In the genomic region with DNA sequence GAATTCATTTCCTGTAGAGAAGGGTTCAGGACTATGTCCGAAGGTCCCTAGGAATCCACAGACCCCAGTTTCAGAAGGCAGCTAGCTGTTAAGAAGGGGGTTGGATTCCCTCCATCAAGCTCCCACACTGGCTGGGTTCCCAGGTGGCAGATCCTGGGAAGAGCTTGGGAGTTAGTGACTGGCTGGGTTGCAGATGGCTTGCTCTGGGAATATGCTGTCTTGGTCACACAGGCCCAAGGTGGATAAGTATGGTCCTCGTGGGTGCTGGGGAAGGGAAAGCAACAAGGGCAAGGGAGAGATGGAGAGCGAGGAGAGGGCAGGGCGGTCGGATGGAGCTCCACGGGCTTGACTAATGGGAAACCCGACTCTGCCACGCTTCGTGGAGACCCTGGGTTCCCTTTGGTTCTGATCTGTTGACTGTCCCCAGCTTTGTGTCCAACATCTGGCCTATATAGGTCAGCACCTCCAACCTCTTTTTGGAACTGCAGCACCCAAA, we compare ENCODE assay signal across 14 cellular contexts. TPM values are rescaled to one million over a fixed set of nuclear protein-coding genes. Genes with fewer than 3 reads are reported as not detected.
DNase-seq lines count a peak whose midpoint lies in the region; ATAC-seq and TF ChIP-seq lines count a peak whose summit lies in the region.
"Had no signal": no experiment of that assay in that cellular context is flagged by ENCODE, and none has a peak within 500 bp of the region (broad histone marks: within the 10 kb centered on the region; RNA-seq: fewer than 3 reads in every experiment).

No MANE protein-coding gene starts in this region.

- no peaks in the 10 kb centered on the region for H3K9me3 Mint-ChIP-seq in chondrocyte (ENCODE audit: low read depth)
- no peaks in the 10 kb centered on the region for H3K9me3 Mint-ChIP-seq in stimulated activated naive CD8-positive, alpha-beta T cell treated with anti-CD3 and anti-CD28 coated beads, Interleukin-15, amount 100 ng/mL, for 72 hours
- H3K9me3 Mint-ChIP-seq: activated naive CD8-positive, alpha-beta T cell treated with anti-CD3 and anti-CD28 coated beads for 36 hours had no signal

- H4K91ac ChIP-seq in mesenchymal stem cell (ENCODE audit: low read length): no peak overlapping the region

- WGBS in mesenchymal stem cell: 85% methylated on average over 9 of the region's 9 CpGs

- no peak overlapping the region for H2AFZ ChIP-seq in mesenchymal stem cell (ENCODE audit: low read depth, low read length)
- H2AFZ ChIP-seq: parathyroid adenoma had no signal

- no peak overlapping the region for H2BK120ac ChIP-seq in mesenchymal stem cell (ENCODE audit: low read depth, low read length)

- no peaks in the 10 kb centered on the region for H3K27me3 ChIP-seq in mesenchymal stem cell (ENCODE audit: control insufficient read depth in 1 of 2, insufficient read depth in 1 of 2, low read length in 2 of 2)
- no peaks in the 10 kb centered on the region for H3K27me3 ChIP-seq in stomach smooth muscle (ENCODE audit: control insufficient read depth in 1 of 2, insufficient read depth in 2 of 2, low read length in 2 of 2)
- H3K27me3 ChIP-seq: BLaER1, SJSA1 had no signal

- H3K4me2 ChIP-seq in mesenchymal stem cell (ENCODE audit: low read length, poor library complexity, severe bottlenecking): no peak overlapping the region
- H3K4me2 ChIP-seq: BLaER1 had no signal

- H2AK5ac ChIP-seq in mesenchymal stem cell (ENCODE audit: low read length, severe bottlenecking): no peak overlapping the region

- no peak overlapping the region for H3K4me3 ChIP-seq in mesenchymal stem cell (ENCODE audit: insufficient read depth in 1 of 2, low read depth in 1 of 2, low read length in 2 of 2)
- H3K4me3 ChIP-seq in stomach smooth muscle (ENCODE audit: low read length in 2 of 2): no peak overlapping the region
- H3K4me3 ChIP-seq: BLaER1, SJSA1 had no signal

- H4K8ac ChIP-seq in mesenchymal stem cell (ENCODE audit: low read length): no peak overlapping the region

- peak overlapping the region; percentile 81 for H3K27ac Mint-ChIP-seq in chondrocyte (ENCODE audit: unreplicated experiment)
- no peak overlapping the region for H3K27ac Mint-ChIP-seq in stimulated activated naive CD8-positive, alpha-beta T cell treated with anti-CD3 and anti-CD28 coated beads, Interleukin-15, amount 100 ng/mL, for 72 hours
- H3K27ac Mint-ChIP-seq: activated naive CD8-positive, alpha-beta T cell treated with anti-CD3 and anti-CD28 coated beads for 36 hours had no signal

- H3K9ac ChIP-seq in mesenchymal stem cell (ENCODE audit: low read length) (peak overlapping the region; percentile 19), stomach smooth muscle (ENCODE audit: low read length in 2 of 2) (peak overlapping the region in 1 of 2 donors; percentile 13)
- H3K9ac ChIP-seq: BLaER1, parathyroid adenoma had no signal

- H3K4ac ChIP-seq in mesenchymal stem cell (ENCODE audit: low read depth in 1 of 2, low read length in 2 of 2): no peak overlapping the region

- H3K27ac ChIP-seq in mesenchymal stem cell (ENCODE audit: low read length, poor library complexity, severe bottlenecking) (no peak overlapping the region), stomach smooth muscle (ENCODE audit: low read length) (peak overlapping the region; percentile 76)
- H3K27ac ChIP-seq: BLaER1, parathyroid adenoma, SJSA1 had no signal

- no peak overlapping the region for H3K4me3 Mint-ChIP-seq in chondrocyte (ENCODE audit: unreplicated experiment)
- H3K4me3 Mint-ChIP-seq in stimulated activated naive CD8-positive, alpha-beta T cell treated with anti-CD3 and anti-CD28 coated beads, Interleukin-15, amount 100 ng/mL, for 72 hours: no peak overlapping the region
- H3K4me3 Mint-ChIP-seq: activated naive CD8-positive, alpha-beta T cell treated with anti-CD3 and anti-CD28 coated beads for 36 hours had no signal

- H3K27me3 Mint-ChIP-seq in chondrocyte (ENCODE audit: low read depth): no peaks in the 10 kb centered on the region
- H3K27me3 Mint-ChIP-seq in stimulated activated naive CD8-positive, alpha-beta T cell treated with anti-CD3 and anti-CD28 coated beads, Interleukin-15, amount 100 ng/mL, for 72 hours: no peaks in the 10 kb centered on the region

- ATAC-seq in HG03442 (IDR thresholded peaks at IDR 0.05; ENCODE audit: unreplicated experiment) (no peak), HG03159 (IDR thresholded peaks at IDR 0.05; ENCODE audit: unreplicated experiment) (no peak), GM21786 (IDR thresholded peaks at IDR 0.05; ENCODE audit: unreplicated experiment) (no peak)
- no peak for ATAC-seq in stimulated activated naive CD8-positive, alpha-beta T cell treated with anti-CD3 and anti-CD28 coated beads, Interleukin-15, amount 100 ng/mL, for 72 hours

- no peak overlapping the region for H2BK15ac ChIP-seq in mesenchymal stem cell (ENCODE audit: low read depth, poor library complexity, severe bottlenecking)

- H3K18ac ChIP-seq in mesenchymal stem cell (ENCODE audit: low read depth in 1 of 2, low read length in 2 of 2): no peak overlapping the region

- H3K36me3 Mint-ChIP-seq in chondrocyte (ENCODE audit: low read depth): peaks cover 8% of the 10 kb centered on the region
- H3K36me3 Mint-ChIP-seq: activated naive CD8-positive, alpha-beta T cell treated with anti-CD3 and anti-CD28 coated beads for 36 hours had no signal

- H3K14ac ChIP-seq in mesenchymal stem cell (ENCODE audit: low read length in 2 of 2): no peak overlapping the region

- H2BK12ac ChIP-seq in mesenchymal stem cell (ENCODE audit: low read length in 2 of 2): peak overlapping the region in 1 of 2 experiments; percentile 10

- H3K9me3 ChIP-seq in mesenchymal stem cell (ENCODE audit: control insufficient read depth, low read length) (no peaks in the 10 kb centered on the region), stomach smooth muscle (ENCODE audit: control insufficient read depth in 2 of 2, low read length in 2 of 2) (no peaks in the 10 kb centered on the region)
- H3K9me3 ChIP-seq: BLaER1, SJSA1 had no signal

- no peak for TF ChIP-seq CTCF in chondrocyte (IDR thresholded peaks at IDR 0.05)

- no peak overlapping the region for H3K23ac ChIP-seq in mesenchymal stem cell (ENCODE audit: low read length in 2 of 2)

- H3K36me3 ChIP-seq in mesenchymal stem cell (ENCODE audit: control insufficient read depth in 1 of 2, insufficient read depth in 2 of 2, low read depth in 1 of 2, low read length in 2 of 2) (peaks cover 47 to 71% of the 10 kb centered on the region in 2 experiments), stomach smooth muscle (ENCODE audit: control insufficient read depth in 2 of 2, insufficient read depth in 2 of 2, low read length in 2 of 2) (peaks cover 0 to 2% of the 10 kb centered on the region in 2 donors)

- H2BK5ac ChIP-seq in mesenchymal stem cell (ENCODE audit: low read depth, low read length, poor library complexity, severe bottlenecking): no peak overlapping the region

- H3K4me1 Mint-ChIP-seq in chondrocyte (ENCODE audit: low read depth): peaks cover 17% of the 10 kb centered on the region
- H3K4me1 Mint-ChIP-seq in stimulated activated naive CD8-positive, alpha-beta T cell treated with anti-CD3 and anti-CD28 coated beads, Interleukin-15, amount 100 ng/mL, for 72 hours: no peaks in the 10 kb centered on the region
- H3K4me1 Mint-ChIP-seq: activated naive CD8-positive, alpha-beta T cell treated with anti-CD3 and anti-CD28 coated beads for 36 hours had no signal

- peak; percentile 22 for DNase-seq in NCI-H446 treated with DMSO at 0.1 percent for 48 hours (lab: John Stamatoyannopoulos, UW)
- no peak for DNase-seq in chondrocyte (ENCODE audit: low spot score)
- DNase-seq in mesenchymal stem cell: no peak
- no peak for DNase-seq in stimulated activated naive CD8-positive, alpha-beta T cell treated with anti-CD3 and anti-CD28 coated beads, Interleukin-15, amount 100 ng/mL, for 72 hours
- DNase-seq: activated CD4-positive, alpha-beta T cell treated with anti-CD3 and anti-CD28 coated beads, Interleukin-2, amount 50 U/mL, for 1 hour; activated naive CD8-positive, alpha-beta T cell treated with anti-CD3 and anti-CD28 coated beads for 36 hours; cerebellar nuclear complex had no signal

- peaks cover 68% of the 10 kb centered on the region for H3K79me1 ChIP-seq in mesenchymal stem cell (replicated peaks; ENCODE audit: low read length, poor library complexity, severe bottlenecking)

- peaks cover 19% of the 10 kb centered on the region for H3K4me1 ChIP-seq in mesenchymal stem cell (ENCODE audit: control insufficient read depth, insufficient read depth, low read depth, low read length)
- H3K4me1 ChIP-seq in stomach smooth muscle (ENCODE audit: control insufficient read depth, insufficient read depth, low read length): peaks cover 40% of the 10 kb centered on the region
- H3K4me1 ChIP-seq: BLaER1, parathyroid adenoma had no signal

RNA-seq across cellular contexts. Expression of gene SH3PXD2B, which starts 17.4 kb away (rescaled TPM):
- total RNA-seq in chondrocyte: 48.9 to 81.1 TPM (median 75.7 TPM) in 3 replicates
- polyA plus RNA-seq in mesenchymal stem cell (2013, experiment 1 of 2): 25.7 TPM
- polyA plus RNA-seq in mesenchymal stem cell (2013, experiment 2 of 2): 23.0 TPM
